ENCODE assay signal across 11 cellular contexts in the genomic region with DNA sequence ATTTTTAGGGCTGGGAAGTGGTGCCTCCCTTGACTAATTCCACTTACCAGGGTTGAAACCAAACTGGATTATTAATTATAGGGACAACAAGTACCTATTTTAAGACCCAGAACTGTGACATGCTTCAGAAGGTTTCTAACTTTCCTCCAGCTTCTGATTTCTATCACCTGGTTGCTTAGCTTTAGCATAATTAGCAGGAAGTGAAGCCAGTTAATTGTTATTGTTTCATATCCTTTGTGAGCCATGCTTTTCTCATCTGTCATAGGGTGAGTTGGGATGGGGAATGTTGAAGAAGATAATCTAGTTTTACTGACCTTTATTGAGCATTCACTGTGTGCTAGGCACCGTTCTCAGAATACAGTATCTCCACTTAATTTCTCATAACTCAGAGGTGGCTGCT. TPM values are rescaled to one million over a fixed set of nuclear protein-coding genes. Genes with fewer than 3 reads are reported as not detected.
DNase-seq lines count a peak whose midpoint lies in the region; ATAC-seq, FAIRE-seq and TF ChIP-seq lines count a peak whose summit lies in the region.
"Had no signal": no experiment of that assay in that cellular context is flagged by ENCODE, and none has a peak within 500 bp of the region (broad histone marks: within the 10 kb centered on the region; RNA-seq: fewer than 3 reads in every experiment).

No MANE protein-coding gene starts in this region.

- H3K4me3 ChIP-seq in A549 (no peak overlapping the region), HCT116 (replicated peaks in 1 of 2; ENCODE audit: low read depth in 1 of 2, low read length in 2 of 2) (no peak overlapping the region)

- H3K4me1 Mint-ChIP-seq in MCF 10A (ENCODE audit: insufficient read depth, unreplicated experiment): peaks cover 35% of the 10 kb centered on the region

- peak overlapping the region; percentile 6 for H3K4me3 Mint-ChIP-seq in MCF 10A (ENCODE audit: unreplicated experiment)

- H3K79me2 ChIP-seq in HCT116 (ENCODE audit: insufficient read depth, low read length): no peaks in the 10 kb centered on the region

- no peaks in the 10 kb centered on the region for H3K27me3 ChIP-seq in HCT116 (ENCODE audit: insufficient read depth, low read length)

- H2AFZ ChIP-seq in HCT116 (ENCODE audit: low read depth, low read length, poor library complexity, severe bottlenecking): no peak overlapping the region

- 0 out of 4 replicates have a peak, but pooled peaks cover 0 to 2% of the 10 kb centered on the region in 2 experiments for H3K36me3 ChIP-seq in HCT116 (ENCODE audit: control insufficient read depth in 1 of 2, insufficient read depth in 2 of 2, low read length in 2 of 2)

- peaks cover 64% of the 10 kb centered on the region for H3K36me3 Mint-ChIP-seq in MCF 10A (ENCODE audit: insufficient read depth, unreplicated experiment)

- BruUV-seq in HCT116 (replicated peaks; lab: Mats Ljungman, UMichigan) (no TSS peak), MCF 10A (replicated peaks; lab: Mats Ljungman, UMichigan) (no TSS peak)

- H3K9me3 ChIP-seq in A549 (no peaks in the 10 kb centered on the region), HCT116 (ENCODE audit: control insufficient read depth in 1 of 2, insufficient read depth in 1 of 2, low read depth in 1 of 2, low read length in 2 of 2) (no peaks in the 10 kb centered on the region)

- TF ChIP-seq RAD21 in A549 (conservative IDR thresholded peaks at IDR 0.05 in 1 of 2, IDR thresholded peaks at IDR 0.05 in 1 of 2) (no peak), HCT116 (IDR thresholded peaks at IDR 0.05; ENCODE audit: low read depth) (no peak)

- WGBS in A549 (ENCODE audit: missing lambda C conversion rate): 89% methylated on average over 1 of the region's 1 CpG

- H3K27ac Mint-ChIP-seq in MCF 10A (ENCODE audit: low read depth, unreplicated experiment): no peak overlapping the region

- TF ChIP-seq POLR2A in A549 (IDR thresholded peaks at IDR 0.05; ENCODE audit: low read length): no peak
- no peak for TF ChIP-seq POLR2A in HCT116 (IDR thresholded peaks at IDR 0.05; ENCODE audit: borderline replicate concordance, extremely low read depth, insufficient read depth, insufficient read length)

- no peak overlapping the region for H3K9ac ChIP-seq in HCT116 (ENCODE audit: low read length)

- peaks cover 36% of the 10 kb centered on the region for H3K4me1 ChIP-seq in A549
- peaks cover 22 to 23% of the 10 kb centered on the region in 2 experiments for H3K4me1 ChIP-seq in HCT116 (ENCODE audit: control insufficient read depth in 1 of 2, insufficient read depth in 2 of 2, low read length in 2 of 2)

- H3K27me3 Mint-ChIP-seq in MCF 10A (ENCODE audit: insufficient read depth, unreplicated experiment): no peaks in the 10 kb centered on the region

- no peak overlapping the region for H3K27ac ChIP-seq in A549
- H3K27ac ChIP-seq in HCT116 (ENCODE audit: low read depth, low read length): no peak overlapping the region

- TF ChIP-seq EP300 in A549 (IDR thresholded peaks at IDR 0.05): no peak

- CTCF ChIA-PET in A549 (lab: Yijun Ruan, JAX): interaction anchor here (0.9 to 13.4 kb wide), 6 partner anchors 11 to 562 kb away, joined by 3 to 149 read pairs (median 4); no protein-coding TSS in a partner anchor
- CTCF ChIA-PET in HCT116 (lab: Charles Lee): interaction anchor here (2.1 to 3.3 kb wide), 2 partner anchors 15 to 562 kb away, joined by 6 to 25 read pairs; no protein-coding TSS in a partner anchor
- CTCF ChIA-PET in MCF 10A (lab: Yijun Ruan, JAX): interaction anchor here (0.9 to 6.2 kb wide), 8 partner anchors 10 to 561 kb away, joined by 3 to 80 read pairs (median 4); no protein-coding TSS in a partner anchor

- H3K9me2 ChIP-seq in HCT116 (ENCODE audit: insufficient read depth): no peaks in the 10 kb centered on the region

- no peaks in the 10 kb centered on the region for H4K20me1 ChIP-seq in HCT116 (ENCODE audit: insufficient read depth)

- H3K9me3 Mint-ChIP-seq in MCF 10A (ENCODE audit: unreplicated experiment): no peaks in the 10 kb centered on the region

- FAIRE-seq in A549 (lab: Jason Lieb, UNC): no peak

- H3K4me2 ChIP-seq in A549 (peak overlapping the region; percentile 86), HCT116 (ENCODE audit: low read length) (peak overlapping the region; percentile 43; the same call in 1 of the 2 replicates)

- POLR2A ChIA-PET in A549 (lab: Yijun Ruan, JAX) (no interaction called here), HCT116 (lab: Charles Lee) (no interaction called here), MCF 10A (lab: Yijun Ruan, JAX) (interaction anchor here (0.7 to 7.0 kb wide), 5 partner anchors 9 to 25 kb away, joined by 3 to 100 read pairs (median 17); no protein-coding TSS in a partner anchor)

- DNase-seq in A549 (ENCODE audit: low read depth in 1 of 2, low spot score in 1 of 2): no peak
- no peak for DNase-seq in HCT116 (ENCODE audit: low read depth, low spot score)
- DNase-seq in MCF 10A (ENCODE audit: unreplicated experiment): no peak
- DNase-seq in myocyte (ENCODE audit: low read depth): peak; percentile 18
- DNase-seq in NOMO-1 (lab: John Stamatoyannopoulos, UW; ENCODE audit: unreplicated experiment in 2 of 2): no peak
- no peak for DNase-seq in Ammon's horn (ENCODE audit: low spot score)
- DNase-seq in NOMO-1 treated with DMSO at 0.1 percent for 48 hours (lab: John Stamatoyannopoulos, UW; ENCODE audit: unreplicated experiment): no peak
- DNase-seq in mucosa of gallbladder (ENCODE audit: low spot score): no peak
- DNase-seq: hippocampal formation, NCI-H524, posterior cingulate gyrus had no signal

- RAD21 ChIA-PET in HCT116 (lab: Charles Lee; ENCODE audit: low non-redundant PET in 1 of 2, low total read pairs in 2 of 2, uncharacterized antibody in 2 of 2, unreplicated experiment in 2 of 2): no interaction called here

- intact Hi-C loops in HCT116 (cut with micrococcal nuclease) (no loop called here), MCF 10A (cut with micrococcal nuclease) (no loop called here)

- TF ChIP-seq CTCF in A549 (IDR thresholded peaks at IDR 0.05) (no peak), HCT116 (IDR thresholded peaks at IDR 0.05 in 2 of 3, conservative IDR thresholded peaks at IDR 0.05 in 1 of 3; ENCODE audit: borderline replicate concordance in 1 of 3, insufficient read depth in 1 of 3, low read depth in 2 of 3, low read length in 2 of 3) (no peak), MCF 10A (IDR thresholded peaks at IDR 0.05; ENCODE audit: unreplicated experiment) (no peak)

- ATAC-seq in A549: no peak
- no peak for ATAC-seq in HCT116

TF ChIP-seq in A549, 52 proteins besides CTCF, POLR2A, EP300 and RAD21 (continues in another document):
- no peak for TF ChIP-seq MYC (IDR thresholded peaks at IDR 0.05; ENCODE audit: borderline replicate concordance, low read length)
- no peak for TF ChIP-seq CHD2 (IDR thresholded peaks at IDR 0.05; ENCODE audit: low read length, partially characterized antibody)
- TF ChIP-seq EHF (CRISPR knock-in tag; IDR thresholded peaks at IDR 0.05): no peak
- TF ChIP-seq CHD4 (IDR thresholded peaks at IDR 0.05; ENCODE audit: borderline replicate concordance): no peak
- no peak for TF ChIP-seq PHF8 (IDR thresholded peaks at IDR 0.05; ENCODE audit: borderline replicate concordance, low read depth)
- TF ChIP-seq SMC3 (IDR thresholded peaks at IDR 0.05): no peak
- no peak for TF ChIP-seq CBX8 (IDR thresholded peaks at IDR 0.05)
- TF ChIP-seq ATOH8 (CRISPR knock-in tag; IDR thresholded peaks at IDR 0.05; ENCODE audit: low read depth): no peak
- TF ChIP-seq KDM1A (IDR thresholded peaks at IDR 0.05; ENCODE audit: low read depth): no peak
- no peak for TF ChIP-seq FOSL2 (IDR thresholded peaks at IDR 0.05)
- TF ChIP-seq FOSL2 (CRISPR knock-in tag; IDR thresholded peaks at IDR 0.05): no peak
- TF ChIP-seq EHMT2 (IDR thresholded peaks at IDR 0.05; ENCODE audit: low read depth): no peak
- TF ChIP-seq ZC3H11A (IDR thresholded peaks at IDR 0.05): no peak

TF ChIP-seq in HCT116, 20 proteins besides CTCF, POLR2A, EP300 and RAD21 (continues in another document):
- TF ChIP-seq, protein P1, sequence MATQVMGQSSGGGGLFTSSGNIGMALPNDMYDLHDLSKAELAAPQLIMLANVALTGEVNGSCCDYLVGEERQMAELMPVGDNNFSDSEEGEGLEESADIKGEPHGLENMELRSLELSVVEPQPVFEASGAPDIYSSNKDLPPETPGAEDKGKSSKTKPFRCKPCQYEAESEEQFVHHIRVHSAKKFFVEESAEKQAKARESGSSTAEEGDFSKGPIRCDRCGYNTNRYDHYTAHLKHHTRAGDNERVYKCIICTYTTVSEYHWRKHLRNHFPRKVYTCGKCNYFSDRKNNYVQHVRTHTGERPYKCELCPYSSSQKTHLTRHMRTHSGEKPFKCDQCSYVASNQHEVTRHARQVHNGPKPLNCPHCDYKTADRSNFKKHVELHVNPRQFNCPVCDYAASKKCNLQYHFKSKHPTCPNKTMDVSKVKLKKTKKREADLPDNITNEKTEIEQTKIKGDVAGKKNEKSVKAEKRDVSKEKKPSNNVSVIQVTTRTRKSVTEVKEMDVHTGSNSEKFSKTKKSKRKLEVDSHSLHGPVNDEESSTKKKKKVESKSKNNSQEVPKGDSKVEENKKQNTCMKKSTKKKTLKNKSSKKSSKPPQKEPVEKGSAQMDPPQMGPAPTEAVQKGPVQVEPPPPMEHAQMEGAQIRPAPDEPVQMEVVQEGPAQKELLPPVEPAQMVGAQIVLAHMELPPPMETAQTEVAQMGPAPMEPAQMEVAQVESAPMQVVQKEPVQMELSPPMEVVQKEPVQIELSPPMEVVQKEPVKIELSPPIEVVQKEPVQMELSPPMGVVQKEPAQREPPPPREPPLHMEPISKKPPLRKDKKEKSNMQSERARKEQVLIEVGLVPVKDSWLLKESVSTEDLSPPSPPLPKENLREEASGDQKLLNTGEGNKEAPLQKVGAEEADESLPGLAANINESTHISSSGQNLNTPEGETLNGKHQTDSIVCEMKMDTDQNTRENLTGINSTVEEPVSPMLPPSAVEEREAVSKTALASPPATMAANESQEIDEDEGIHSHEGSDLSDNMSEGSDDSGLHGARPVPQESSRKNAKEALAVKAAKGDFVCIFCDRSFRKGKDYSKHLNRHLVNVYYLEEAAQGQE (IDR thresholded peaks at IDR 0.05; ENCODE audit: low read depth): no peak
- TF ChIP-seq EZH2phosphoT487 (IDR thresholded peaks at IDR 0.05; ENCODE audit: borderline replicate concordance) (no peak), YY1 (IDR thresholded peaks at IDR 0.05; ENCODE audit: extremely low read depth, insufficient replicate concordance, low read depth, low read length) (no peak)

RNA-seq across cellular contexts. Expression of gene YPEL5, which starts 3.2 kb away (rescaled TPM):
- polyA plus RNA-seq in A549 (2011; rRNA removed): 89.6 and 93.4 TPM in 2 replicates
- polyA plus RNA-seq in A549 (2012; cell fraction: cytosol; rRNA removed): 17.9 and 26.9 TPM in 2 replicates
- polyA plus RNA-seq in A549 (2012; cell fraction: nucleus; rRNA removed): 11.0 and 21.1 TPM in 2 replicates
- 37.6 to 50.3 TPM (median 45.6 TPM) in 3 replicates for polyA plus RNA-seq in A549 (2017; fragmentation: RNase III; extraction: RNeasy Plus Mini Kit Qiagen cat#74134 plus additional on column Dnase treatment)
- polyA minus RNA-seq in A549 (2011; rRNA and poly(A)+ RNA removed): 57.5 and 69.1 TPM in 2 replicates
- 27.1 TPM for total RNA-seq in HCT116 (2021; ENCODE audit: unreplicated experiment)
- 27.9 and 45.9 TPM in 2 replicates for polyA plus RNA-seq in HCT116 (2012)
- 62.5 and 80.6 TPM in 2 replicates for total RNA-seq in MCF 10A (2022)
- total RNA-seq in myocyte: 96.0 and 107 TPM in 2 replicates
- 103 TPM for polyA plus RNA-seq in myocyte (2012)
- total RNA-seq in mucosa of gallbladder: 133 TPM
